ENCODE assay signal across 1 cellular context in genomic region chr14:74706101-74706500, GRCh38.
TF ChIP-seq lines count a peak whose summit lies in the region.

No MANE protein-coding gene starts in this region.

TF ChIP-seq in Ishikawa, 13 proteins besides CTCF, POLR2A, EP300 and RAD21 (continued from another document):
- TF ChIP-seq TEAD4 (IDR thresholded peaks at IDR 0.05) (peak; percentile 45; the same call in 1 of the 2 replicates), TCF12 (IDR thresholded peaks at IDR 0.05; ENCODE audit: low read depth) (0 out of 2 replicates have a peak, but pooled peaks have one; percentile 26), NFIC (IDR thresholded peaks at IDR 0.05) (peak; percentile 89), FOXM1 (IDR thresholded peaks at IDR 0.05; ENCODE audit: borderline replicate concordance, low read depth) (no peak), USF1 (IDR thresholded peaks at IDR 0.05) (no peak), CEBPB (IDR thresholded peaks at IDR 0.05) (no peak), ZBTB7A (IDR thresholded peaks at IDR 0.05; ENCODE audit: low read depth) (no peak), MAX (IDR thresholded peaks at IDR 0.05) (no peak)
